20 cellular contexts compared by ENCODE assay signal in genomic region chr2:178845565-178846457, GRCh38. TPM values are rescaled to one million over a fixed set of nuclear protein-coding genes. Genes with fewer than 3 reads are reported as not detected.
DNase-seq lines count a peak whose midpoint lies in the region; TF ChIP-seq lines count a peak whose summit lies in the region.
"Had no signal": no experiment of that assay in that cellular context is flagged by ENCODE, and none has a peak within 500 bp of the region (broad histone marks: within the 10 kb centered on the region; RNA-seq: fewer than 3 reads in every experiment).

No MANE protein-coding gene starts in this region.

- H3K9me3 ChIP-seq in SK-N-SH (no peaks in the 10 kb centered on the region), SJCRH30 (replicated peaks) (no peaks in the 10 kb centered on the region)
- H3K9me3 ChIP-seq: body of pancreas, upper lobe of right lung had no signal

- TF ChIP-seq RAD21 in SK-N-SH (IDR thresholded peaks at IDR 0.05; ENCODE audit: low read length) = no peak

- DNase-seq in GM04503 (ENCODE audit: low read depth) (peak; percentile 28), SK-N-SH (no peak), fibroblast of the aortic adventitia (ENCODE audit: low read depth) (peak; percentile 97), skeletal muscle cell (ENCODE audit: low read depth) (peak; percentile 78), C1 segment of cervical spinal cord (lab: John Stamatoyannopoulos, UW) (no peak), SJCRH30 (no peak), dorsolateral prefrontal cortex (no peak), mesothelial cell of epicardium (ENCODE audit: low spot score in 2 of 2, unreplicated experiment in 2 of 2) (no peak)
- DNase-seq: activated CD8-positive, alpha-beta T cell treated with anti-CD3 and anti-CD28 coated beads for 36 hours; body of pancreas; CD4-positive, CD25-positive, alpha-beta regulatory T cell; effector memory CD4-positive, alpha-beta T cell; head of caudate nucleus; Karpas-422; NCI-H1930; SHP77; stimulated activated CD4-positive, alpha-beta T cell treated with anti-CD3 and anti-CD28 coated beads, Interleukin-4, amount 100 ng/mL, for 1 hour; T1000; upper lobe of right lung had no signal

- 71% methylated on average over 2 of the region's 2 CpGs for WGBS in SK-N-SH (ENCODE audit: low lambda C conversion rate)

- peaks cover 9% of the 10 kb centered on the region for H3K9me3 Mint-ChIP-seq in mesothelial cell of epicardium
- H3K9me3 Mint-ChIP-seq: activated CD8-positive, alpha-beta T cell treated with anti-CD3 and anti-CD28 coated beads for 36 hours; activated T-helper 2 cell treated with anti-CD3 and anti-CD28 coated beads, Interferon-gamma antibody, Interleukin-2, Interleukin-4, amounts not matched to agents 10 μg/mL and 5 μg/mL and 100 μg/mL, durations not matched to agents 14 hours and 24 hours and 36 hours had no signal

- POLR2A ChIA-PET in SK-N-SH (lab: Yijun Ruan, JAX) = no interaction called here

- intact Hi-C loops in dorsolateral prefrontal cortex (cut with DNase I) = no loop called here

- H3K79me2 ChIP-seq in SK-N-SH (ENCODE audit: insufficient read depth) = no peaks in the 10 kb centered on the region

- no peak overlapping the region for H3K4me3 ChIP-seq in SK-N-SH (ENCODE audit: low read depth in 2 of 2, low read length in 1 of 2)
- no peak overlapping the region for H3K4me3 ChIP-seq in fibroblast of the aortic adventitia (ENCODE audit: low read depth, low read length)
- H3K4me3 ChIP-seq in skeletal muscle cell (ENCODE audit: low read depth, low read length) = no peak overlapping the region
- no peak overlapping the region for H3K4me3 ChIP-seq in SJCRH30
- H3K4me3 ChIP-seq in dorsolateral prefrontal cortex = no peak overlapping the region
- H3K4me3 ChIP-seq: body of pancreas, upper lobe of right lung had no signal

- H3K4me3 Mint-ChIP-seq in mesothelial cell of epicardium = no peak overlapping the region
- H3K4me3 Mint-ChIP-seq: activated CD8-positive, alpha-beta T cell treated with anti-CD3 and anti-CD28 coated beads for 36 hours; CD4-positive, CD25-positive, alpha-beta regulatory T cell had no signal

- H3K27ac ChIP-seq in SK-N-SH (ENCODE audit: low read depth in 2 of 2, low read length in 1 of 2) = peak overlapping the region in 1 of 2 experiments; percentile 48; a peak in 3 of 4 replicates
- H3K27ac ChIP-seq in SJCRH30 = no peak overlapping the region
- H3K27ac ChIP-seq in dorsolateral prefrontal cortex = peak overlapping the region in 6 of 59 donors; percentile 2 to 44 (median 19)
- H3K27ac ChIP-seq: body of pancreas, upper lobe of right lung had no signal

- H3K27me3 Mint-ChIP-seq in mesothelial cell of epicardium (ENCODE audit: low read depth) = peaks cover 6% of the 10 kb centered on the region
- H3K27me3 Mint-ChIP-seq: activated CD8-positive, alpha-beta T cell treated with anti-CD3 and anti-CD28 coated beads for 36 hours; CD4-positive, CD25-positive, alpha-beta regulatory T cell had no signal

- no peaks in the 10 kb centered on the region for H3K9me2 ChIP-seq in SK-N-SH

- no peak for TF ChIP-seq CTCF in SK-N-SH (IDR thresholded peaks at IDR 0.05)
- TF ChIP-seq CTCF in fibroblast of the aortic adventitia (IDR thresholded peaks at IDR 0.05; ENCODE audit: insufficient read depth, low read length) = no peak
- TF ChIP-seq CTCF in dorsolateral prefrontal cortex (IDR thresholded peaks at IDR 0.05 in 54 of 56, conservative IDR thresholded peaks at IDR 0.05 in 2 of 56; ENCODE audit: low read depth in 1 of 56, partially characterized antibody in 56 of 56) = no peak
- no peak for TF ChIP-seq CTCF in mesothelial cell of epicardium (IDR thresholded peaks at IDR 0.05; ENCODE audit: unreplicated experiment)

- H3K27ac Mint-ChIP-seq in mesothelial cell of epicardium = no peak overlapping the region
- H3K27ac Mint-ChIP-seq: activated CD8-positive, alpha-beta T cell treated with anti-CD3 and anti-CD28 coated beads for 36 hours; activated T-helper 2 cell treated with anti-CD3 and anti-CD28 coated beads, Interferon-gamma antibody, Interleukin-2, Interleukin-4, amounts not matched to agents 10 μg/mL and 5 μg/mL and 100 μg/mL, durations not matched to agents 14 hours and 24 hours and 36 hours; CD4-positive, CD25-positive, alpha-beta regulatory T cell had no signal

- no peaks in the 10 kb centered on the region for H3F3A ChIP-seq in SK-N-SH (replicated peaks; ENCODE audit: insufficient read depth)

- H3K27me3 ChIP-seq in SK-N-SH (ENCODE audit: insufficient read depth) (no peaks in the 10 kb centered on the region), SJCRH30 (no peaks in the 10 kb centered on the region), dorsolateral prefrontal cortex (no peaks in the 10 kb centered on the region)
- H3K27me3 ChIP-seq: body of pancreas, upper lobe of right lung had no signal

- no peaks in the 10 kb centered on the region for H3K36me3 Mint-ChIP-seq in mesothelial cell of epicardium

- H3K4me1 ChIP-seq in SK-N-SH (ENCODE audit: control insufficient read depth in 1 of 2, insufficient read depth in 2 of 2, low read depth in 1 of 2, low read length in 1 of 2) (peaks cover 7 to 12% of the 10 kb centered on the region in 2 experiments; a peak in 3 of 4 replicates), SJCRH30 (no peaks in the 10 kb centered on the region)
- H3K4me1 ChIP-seq: body of pancreas, upper lobe of right lung had no signal

- H3K4me1 Mint-ChIP-seq in mesothelial cell of epicardium = no peaks in the 10 kb centered on the region

- H2AFZ ChIP-seq in SK-N-SH (ENCODE audit: low read depth) = peak overlapping the region; percentile 58

- H3K36me3 ChIP-seq in SK-N-SH (replicated peaks in 1 of 2; ENCODE audit: control insufficient read depth in 1 of 2, insufficient read depth in 2 of 2, low read length in 1 of 2) = no peaks in the 10 kb centered on the region
- H3K36me3 ChIP-seq in SJCRH30 = no peaks in the 10 kb centered on the region
- H3K36me3 ChIP-seq: upper lobe of right lung had no signal

- CTCF ChIA-PET in SK-N-SH (lab: Yijun Ruan, JAX) = interaction anchor here (0.7 to 1.6 kb wide), 4 partner anchors 12 to 50 kb away, joined by 3 to 5 read pairs (median 4); no protein-coding TSS in a partner anchor

- H4K20me1 ChIP-seq in SK-N-SH (ENCODE audit: insufficient read depth) = no peaks in the 10 kb centered on the region

- H3K4me2 ChIP-seq in SK-N-SH = peak overlapping the region; percentile 38; the same call in 1 of the 2 replicates

- H3K9ac ChIP-seq in SK-N-SH = no peak overlapping the region

- TF ChIP-seq EP300 in SK-N-SH (IDR thresholded peaks at IDR 0.05; ENCODE audit: borderline replicate concordance in 1 of 2, low read depth in 1 of 2, low read length in 1 of 2) = no peak; a peak in 1 of 4 replicates

TF ChIP-seq in SK-N-SH, 30 proteins besides CTCF, POLR2A, EP300 and RAD21:
- no peak for TF ChIP-seq FOXJ3 (CRISPR knock-in tag; IDR thresholded peaks at IDR 0.05)
- TF ChIP-seq PBX3 (IDR thresholded peaks at IDR 0.05) = no peak
- peak; percentile 61 for TF ChIP-seq JUND (IDR thresholded peaks at IDR 0.05)
- TF ChIP-seq FOXM1 (IDR thresholded peaks at IDR 0.05; ENCODE audit: low read depth) = no peak
- TF ChIP-seq MXI1 (IDR thresholded peaks at IDR 0.05; ENCODE audit: low read depth, low read length) = no peak
- TF ChIP-seq YY1 (IDR thresholded peaks at IDR 0.05; ENCODE audit: low read depth) = no peak
- TF ChIP-seq MAX (IDR thresholded peaks at IDR 0.05; ENCODE audit: low read depth) = no peak
- peak; percentile 49 for TF ChIP-seq NFIC (IDR thresholded peaks at IDR 0.05; ENCODE audit: borderline replicate concordance)
- TF ChIP-seq POLR2AphosphoS5 (IDR thresholded peaks at IDR 0.05; ENCODE audit: low read depth, low read length) = no peak
- peak; percentile 16; the same call in 1 of the 2 replicates for TF ChIP-seq FOSL2 (IDR thresholded peaks at IDR 0.05; ENCODE audit: borderline replicate concordance, low read depth)
- TF ChIP-seq NRF1 (IDR thresholded peaks at IDR 0.05; ENCODE audit: low read depth, low read length) = no peak
- no peak for TF ChIP-seq ZBTB33 (IDR thresholded peaks at IDR 0.05; ENCODE audit: borderline replicate concordance, low read depth)
- TF ChIP-seq GABPA (IDR thresholded peaks at IDR 0.05; ENCODE audit: low read depth) = no peak

RNA-seq across cellular contexts. Expression of gene TTN, which starts 38.6 kb away (rescaled TPM):
- under 0.01 and 0.08 TPM in 2 replicates for polyA plus RNA-seq in SK-N-SH (2012; rRNA removed)
- polyA plus RNA-seq in SK-N-SH (2012; cell fraction: cytosol; rRNA removed) = under 0.01 and 0.08 TPM in 2 replicates
- polyA plus RNA-seq in SK-N-SH (2012; cell fraction: nucleus; rRNA removed) = 0.11 and 0.13 TPM in 2 replicates
- total RNA-seq in fibroblast of the aortic adventitia (ENCODE audit: low replicate concordance) (0.16 and 5.5 TPM in 2 replicates), dorsolateral prefrontal cortex (10 to 100 TPM in 61 of 120 experiments, 1 to 10 TPM in 59; 2.1 to 27.6 (median 10.1) TPM), mesothelial cell of epicardium (0.84 to 1.2 TPM (median 1.0 TPM) in 3 replicates)
- 26.2 and 35.0 TPM in 2 replicates for total RNA-seq in SJCRH30 (2014; rRNA removed; shearing (Covaris generic))

Comparison
In these comparisons a context has a peak if more than half of its experiments do, and no peak if none do; other contexts are left out.
1. DNase-seq: peak in GM04503 (single experiment), fibroblast of the aortic adventitia (single experiment) and skeletal muscle cell (single experiment); none in SK-N-SH (single experiment), C1 segment of cervical spinal cord (0 of 14), SJCRH30 (0 of 2), dorsolateral prefrontal cortex (0 of 10) and mesothelial cell of epicardium (0 of 2).